ENCODE assay signal across 22 cellular contexts in genomic region chr6:74768120-74768519, GRCh38.
A peak's percentile ranks its signal among the peaks of the same experiment; 100 is the strongest.
DNase-seq lines count a peak whose midpoint lies in the region; ATAC-seq and TF ChIP-seq lines count a peak whose summit lies in the region.
"Had no signal": no experiment of that assay in that cellular context is flagged by ENCODE, and none has a peak within 500 bp of the region (broad histone marks: within the 10 kb centered on the region; RNA-seq: fewer than 3 reads in every experiment).

No MANE protein-coding gene starts in this region.

- ATAC-seq in sciatic nerve: peak; percentile 80
- ATAC-seq in HG02763 (IDR thresholded peaks at IDR 0.05; ENCODE audit: unreplicated experiment): no peak
- ATAC-seq: Right ventricle myocardium inferior had no signal

- DNase-seq in AG08395 (ENCODE audit: low spot score): peak; percentile 10
- DNase-seq in chondrocyte (ENCODE audit: low spot score): no peak
- DNase-seq in fibroblast of the aortic adventitia (ENCODE audit: low read depth): peak; percentile 21
- no peak for DNase-seq in sciatic nerve (ENCODE audit: low spot score)
- DNase-seq in pons (ENCODE audit: low spot score): no peak
- no peak for DNase-seq in SKM-1 (lab: John Stamatoyannopoulos, UW; ENCODE audit: unreplicated experiment)
- DNase-seq in AG08396 (ENCODE audit: low spot score): no peak
- DNase-seq: CD4-positive, alpha-beta T cell; GOT3; HCEC 1CT; NCI-H1048; NCI-H1417; NCI-H1694; NCI-H2029 treated with DMSO at 0.1 percent for 48 hours; NCI-H2227 treated with DMSO at 0.1 percent for 48 hours; NCI-H526 treated with DMSO at 0.1 percent for 48 hours; PC-9; SJCRH30 had no signal

- H3K27ac Mint-ChIP-seq in chondrocyte (ENCODE audit: unreplicated experiment): peak overlapping the region; percentile 17
- H3K27ac Mint-ChIP-seq: CD4-positive, alpha-beta T cell; IgD-negative memory B cell had no signal

- H3K9me3 Mint-ChIP-seq in chondrocyte (ENCODE audit: low read depth): peaks cover 9% of the 10 kb centered on the region

- intact Hi-C loops in sciatic nerve (cut with DNase I): no loop called here

- peaks cover 48% of the 10 kb centered on the region for H3K4me1 Mint-ChIP-seq in chondrocyte (ENCODE audit: low read depth)
- H3K4me1 Mint-ChIP-seq: IgD-negative memory B cell had no signal

- H3K27me3 Mint-ChIP-seq in chondrocyte (ENCODE audit: low read depth): no peaks in the 10 kb centered on the region
- H3K27me3 Mint-ChIP-seq: CD4-positive, alpha-beta T cell; IgD-negative memory B cell had no signal

- H3K36me3 Mint-ChIP-seq in chondrocyte (ENCODE audit: low read depth): no peaks in the 10 kb centered on the region
- H3K36me3 Mint-ChIP-seq: IgD-negative memory B cell had no signal

- H3K4me3 ChIP-seq in fibroblast of the aortic adventitia (ENCODE audit: low read depth, low read length): no peak overlapping the region
- H3K4me3 ChIP-seq: BLaER1 treated with 17β-estradiol and CSF1 and Interleukin-3, amounts not matched to agents 10 nM and 100 nM; PC-9; SJCRH30 had no signal

- no peak overlapping the region for H3K4me3 Mint-ChIP-seq in chondrocyte (ENCODE audit: unreplicated experiment)
- H3K4me3 Mint-ChIP-seq: CD4-positive, alpha-beta T cell; IgD-negative memory B cell had no signal

- TF ChIP-seq CTCF in chondrocyte (IDR thresholded peaks at IDR 0.05): no peak
- TF ChIP-seq CTCF in fibroblast of the aortic adventitia (IDR thresholded peaks at IDR 0.05; ENCODE audit: insufficient read depth, low read length): no peak

Comparison
In these comparisons a context has a peak if more than half of its experiments do, and no peak if none do; other contexts are left out.
1. DNase-seq: peak in AG08395 (single experiment) and fibroblast of the aortic adventitia (single experiment); none in chondrocyte (single experiment), sciatic nerve (single experiment), pons (single experiment), SKM-1 (single experiment) and AG08396 (single experiment).